Comparison of ENCODE assay signal across 9 cellular contexts in genomic region chr4:184747034-184747830, GRCh38. TPM values are rescaled to one million over a fixed set of nuclear protein-coding genes. Genes with fewer than 3 reads are reported as not detected.
DNase-seq lines count a peak whose midpoint lies in the region; ATAC-seq and TF ChIP-seq lines count a peak whose summit lies in the region.
"Had no signal": no experiment of that assay in that cellular context is flagged by ENCODE, and none has a peak within 500 bp of the region (broad histone marks: within the 10 kb centered on the region; RNA-seq: fewer than 3 reads in every experiment).

No MANE protein-coding gene starts in this region.

- H3K4me1 ChIP-seq in HUES64 (ENCODE audit: insufficient read depth, low read length), result peaks cover 25% of the 10 kb centered on the region
- H3K4me1 ChIP-seq in lung (ENCODE audit: control insufficient read depth in 2 of 2, insufficient read depth in 2 of 2, low read length in 2 of 2), result peaks cover 10 to 13% of the 10 kb centered on the region in 2 donors
- H3K4me1 ChIP-seq in thyroid gland, result peaks cover 38 to 55% of the 10 kb centered on the region in 2 donors

- TF ChIP-seq POLR2A in thyroid gland (IDR thresholded peaks at IDR 0.05), result no peak

- ATAC-seq in lung (ENCODE audit: insufficient read depth, low FRiP score), result no peak

- 0 out of 2 replicates have a peak overlapping the region, but pooled peaks have one; percentile 6 for H3K9ac ChIP-seq in HUES64 (ENCODE audit: low read depth, low read length)

- H3K4me3 ChIP-seq in HUES64 (ENCODE audit: low read length) (no peak overlapping the region), lung (no peak overlapping the region), thyroid gland (replicated peaks in 1 of 3) (no peak overlapping the region)

- DNase-seq in caudate nucleus (lab: John Stamatoyannopoulos, UW) (no peak), lung (ENCODE audit: low spot score) (no peak), thyroid gland (peak; percentile 63 to 69), NCI-H446 treated with DMSO at 0.1 percent for 48 hours (lab: John Stamatoyannopoulos, UW) (no peak), DMS153 (lab: John Stamatoyannopoulos, UW) (no peak), cerebellar cortex (ENCODE audit: low spot score) (no peak)
- no peak for DNase-seq in stimulated activated CD4-positive, alpha-beta T cell treated with anti-CD3 and anti-CD28 coated beads, Interleukin-15, amount 100 ng/mL, for 24 hours
- DNase-seq: activated T-cell treated with anti-CD3 and anti-CD28 coated beads for 4 hours had no signal

- 55% methylated on average over 4 of the region's 4 CpGs for WGBS in HUES64
- 52 to 64% methylated on average over 4 of the region's 4 CpGs for WGBS in lung, 2 donors
- 45 to 67% methylated on average over 4 of the region's 4 CpGs for WGBS in thyroid gland, 2 donors

- H3K36me3 ChIP-seq in HUES64 (ENCODE audit: insufficient read depth, low read length), result no peaks in the 10 kb centered on the region
- no peaks in the 10 kb centered on the region for H3K36me3 ChIP-seq in lung (ENCODE audit: control insufficient read depth in 2 of 2, insufficient read depth in 2 of 2, low read length in 2 of 2)
- no peaks in the 10 kb centered on the region for H3K36me3 ChIP-seq in thyroid gland

- no peaks in the 10 kb centered on the region for H3K9me3 ChIP-seq in HUES64 (ENCODE audit: insufficient read depth, low read depth, low read length)
- H3K9me3 ChIP-seq in lung (ENCODE audit: control insufficient read depth in 2 of 2, insufficient read depth in 1 of 2, low read length in 1 of 2), result no peaks in the 10 kb centered on the region
- no peaks in the 10 kb centered on the region for H3K9me3 ChIP-seq in thyroid gland

- intact Hi-C loops in thyroid gland (cut with DNase I), result loop anchor here (10.0 kb wide), 1 partner anchor 238 kb away; no protein-coding TSS in a partner anchor

- H3K27ac ChIP-seq in HUES64 (ENCODE audit: low read depth, low read length) (no peak overlapping the region), caudate nucleus (ENCODE audit: low read depth, low read length) (peak overlapping the region; percentile 44), lung (ENCODE audit: low read depth in 1 of 2, low read length in 1 of 2) (peak overlapping the region; percentile 69 to 78), thyroid gland (peak overlapping the region; percentile 93 to 99 (median 98))

- TF ChIP-seq CTCF in lung (IDR thresholded peaks at IDR 0.05; ENCODE audit: control extremely low read depth, extremely low read depth) (no peak), thyroid gland (IDR thresholded peaks at IDR 0.05) (no peak)

- H3K27me3 ChIP-seq in HUES64 (ENCODE audit: insufficient read depth, low read length) (no peaks in the 10 kb centered on the region), lung (ENCODE audit: control insufficient read depth, insufficient read depth) (no peaks in the 10 kb centered on the region), thyroid gland (no peaks in the 10 kb centered on the region)

RNA-seq across cellular contexts. Expression of gene CENPU, which starts 13.3 kb away (rescaled TPM):
- polyA plus RNA-seq in HUES64 (2013, experiment 1 of 2), result 129 TPM
- 140 TPM for polyA plus RNA-seq in HUES64 (2013, experiment 2 of 2)
- total RNA-seq in lung (1 to 10 TPM; 3.6 to 8.6 TPM), thyroid gland (1 to 10 TPM in 3 of 4 donors, not detected in 1; 1.8 to 3.5 (median 1.9) TPM)
- polyA plus RNA-seq in lung, result 10 to 100 TPM in 1 of 2 donors, 1 to 10 TPM in 1; 2.1 to 11.7 TPM

Comparison
In these comparisons a context has a peak if more than half of its experiments do, and no peak if none do; other contexts are left out.
1. DNase-seq: peak in thyroid gland (2 of 2); none in caudate nucleus (0 of 61), lung (single experiment), NCI-H446 treated with DMSO at 0.1 percent for 48 hours (single experiment), stimulated activated CD4-positive, alpha-beta T cell treated with anti-CD3 and anti-CD28 coated beads, Interleukin-15, amount 100 ng/mL, for 24 hours (single experiment), DMS153 (single experiment) and cerebellar cortex (single experiment).